ENCODE assay signal across 17 cellular contexts in genomic region chr6:7125290-7125689, GRCh38. TPM values are rescaled to one million over a fixed set of nuclear protein-coding genes. Genes with fewer than 3 reads are reported as not detected.
DNase-seq lines count a peak whose midpoint lies in the region; ATAC-seq and TF ChIP-seq lines count a peak whose summit lies in the region.
"Had no signal": no experiment of that assay in that cellular context is flagged by ENCODE, and none has a peak within 500 bp of the region (broad histone marks: within the 10 kb centered on the region; RNA-seq: fewer than 3 reads in every experiment).

No MANE protein-coding gene starts in this region.

- H3K27ac ChIP-seq in adrenal gland (peak overlapping the region in 3 of 5 donors; percentile 11 to 37 (median 23)), neutrophil (peak overlapping the region; percentile 50), upper lobe of left lung (peak overlapping the region; percentile 0 to 30 (median 10))
- H3K27ac ChIP-seq: ovary had no signal

- DNase-seq in natural killer cell (no peak), adrenal gland (no peak), upper lobe of left lung (no peak), GM19240 (ENCODE audit: insufficient read length, low spot score) (no peak), SHP77 (lab: John Stamatoyannopoulos, UW) (no peak)
- no peak for DNase-seq in natural killer cell treated with Interleukin-12 subunit alpha and Interleukin-12 subunit beta and Interleukin-15 and Interleukin-18, amount 100 ng/mL, for 72 hours (ENCODE audit: low spot score)
- DNase-seq: activated CD4-positive, alpha-beta T cell treated with anti-CD3 and anti-CD28 coated beads for 1 hour; activated gamma-delta T cell treated with Interleukin-2 at 50 U/mL for 16 hours; anterior cingulate cortex; central memory CD4-positive, alpha-beta T cell; DMS79 treated with DMSO at 0.1 percent for 48 hours; immature natural killer cell; NCI-H1930; ovary; RPMI8226 had no signal

- TF ChIP-seq POLR2A in adrenal gland (IDR thresholded peaks at IDR 0.05) (no peak), upper lobe of left lung (IDR thresholded peaks at IDR 0.05) (no peak)

- TF ChIP-seq CTCF in natural killer cell (IDR thresholded peaks at IDR 0.05) (no peak), adrenal gland (IDR thresholded peaks at IDR 0.05) (no peak), neutrophil (IDR thresholded peaks at IDR 0.05) (no peak), upper lobe of left lung (IDR thresholded peaks at IDR 0.05) (no peak)

- 79 to 100% (median 89%) methylated on average over 1 of the region's 1 CpG for WGBS in adrenal gland, 4 donors
- 96% methylated on average over 1 of the region's 1 CpG for WGBS in upper lobe of left lung, 2 donors

- H3K9me3 ChIP-seq in adrenal gland (replicated peaks in 1 of 3) = no peaks in the 10 kb centered on the region
- no peaks in the 10 kb centered on the region for H3K9me3 ChIP-seq in neutrophil
- no peaks in the 10 kb centered on the region for H3K9me3 ChIP-seq in upper lobe of left lung
- H3K9me3 ChIP-seq: ovary had no signal

- H3K4me3 ChIP-seq in adrenal gland (no peak overlapping the region), neutrophil (ENCODE audit: low read depth in 1 of 2, low read length in 1 of 2) (no peak overlapping the region), upper lobe of left lung (no peak overlapping the region)
- H3K4me3 ChIP-seq: ovary had no signal

- H3K4me1 ChIP-seq in adrenal gland (replicated peaks in 1 of 2) (peaks cover 12 to 42% of the 10 kb centered on the region in 2 donors), neutrophil (ENCODE audit: control insufficient read depth in 1 of 2, insufficient read depth in 1 of 2, low read depth in 1 of 2, low read length in 1 of 2) (peaks cover 31 to 38% of the 10 kb centered on the region in 2 experiments), upper lobe of left lung (peaks cover 18 to 54% (median 36%) of the 10 kb centered on the region in 4 donors)

- TF ChIP-seq EP300 in upper lobe of left lung (IDR thresholded peaks at IDR 0.05) = no peak

- H3K36me3 ChIP-seq in adrenal gland (replicated peaks in 1 of 2) (peaks cover 0 to 4% of the 10 kb centered on the region in 2 donors), neutrophil (peaks cover 6% of the 10 kb centered on the region), upper lobe of left lung (peaks cover 0 to 7% (median 3%) of the 10 kb centered on the region in 4 donors)
- H3K36me3 ChIP-seq: ovary had no signal

- H3K27ac Mint-ChIP-seq in natural killer cell = peak overlapping the region; percentile 11 to 23
- peak overlapping the region in 1 of 2 donors; percentile 53 for H3K27ac Mint-ChIP-seq in natural killer cell treated with Interleukin-12 subunit alpha and Interleukin-12 subunit beta and Interleukin-15 and Interleukin-18, amount 100 ng/mL, for 72 hours

- H3K4me1 Mint-ChIP-seq in natural killer cell = peaks cover 56 to 68% of the 10 kb centered on the region in 2 donors
- peaks cover 58 to 63% of the 10 kb centered on the region in 2 donors for H3K4me1 Mint-ChIP-seq in natural killer cell treated with Interleukin-12 subunit alpha and Interleukin-12 subunit beta and Interleukin-15 and Interleukin-18, amount 100 ng/mL, for 72 hours (ENCODE audit: low read depth in 2 of 2)

- intact Hi-C loops in natural killer cell (cut with micrococcal nuclease) (no loop called here), adrenal gland (cut with DNase I) (no loop called here)

- H3K27me3 Mint-ChIP-seq in natural killer cell (ENCODE audit: low read depth in 2 of 2) = no peaks in the 10 kb centered on the region
- no peaks in the 10 kb centered on the region for H3K27me3 Mint-ChIP-seq in natural killer cell treated with Interleukin-12 subunit alpha and Interleukin-12 subunit beta and Interleukin-15 and Interleukin-18, amount 100 ng/mL, for 72 hours

- no peak overlapping the region for H3K4me3 Mint-ChIP-seq in natural killer cell
- no peak overlapping the region for H3K4me3 Mint-ChIP-seq in natural killer cell treated with Interleukin-12 subunit alpha and Interleukin-12 subunit beta and Interleukin-15 and Interleukin-18, amount 100 ng/mL, for 72 hours

- no peaks in the 10 kb centered on the region for H3K36me3 Mint-ChIP-seq in natural killer cell
- no peaks in the 10 kb centered on the region for H3K36me3 Mint-ChIP-seq in natural killer cell treated with Interleukin-12 subunit alpha and Interleukin-12 subunit beta and Interleukin-15 and Interleukin-18, amount 100 ng/mL, for 72 hours

- no peaks in the 10 kb centered on the region for H3K9me3 Mint-ChIP-seq in natural killer cell
- no peaks in the 10 kb centered on the region for H3K9me3 Mint-ChIP-seq in natural killer cell treated with Interleukin-12 subunit alpha and Interleukin-12 subunit beta and Interleukin-15 and Interleukin-18, amount 100 ng/mL, for 72 hours
- H3K9me3 Mint-ChIP-seq: immature natural killer cell had no signal

- ATAC-seq in natural killer cell (no peak), upper lobe of left lung (ENCODE audit: low FRiP score in 2 of 2) (no peak), GM18909 (IDR thresholded peaks at IDR 0.05; ENCODE audit: poor library complexity, unreplicated experiment) (no peak)
- no peak for ATAC-seq in natural killer cell treated with Interleukin-12 subunit alpha and Interleukin-12 subunit beta and Interleukin-15 and Interleukin-18, amount 100 ng/mL, for 72 hours

- H3K27me3 ChIP-seq in adrenal gland = no peaks in the 10 kb centered on the region
- H3K27me3 ChIP-seq in neutrophil = no peaks in the 10 kb centered on the region
- H3K27me3 ChIP-seq in upper lobe of left lung = no peaks in the 10 kb centered on the region
- H3K27me3 ChIP-seq: ovary had no signal

RNA-seq across cellular contexts. Expression of gene RREB1, which starts 17.5 kb away (rescaled TPM):
- total RNA-seq in natural killer cell (10 to 100 TPM; 42.2 to 51.8 (median 44.0) TPM), adrenal gland (10 to 100 TPM; 45.9 to 79.5 (median 58.3) TPM), upper lobe of left lung (100 to 1,000 TPM in 2 of 6 donors, 10 to 100 TPM in 4; 44.2 to 112 (median 60.5) TPM)
- total RNA-seq in natural killer cell treated with Interleukin-12 subunit alpha and Interleukin-12 subunit beta and Interleukin-15 and Interleukin-18, amount 100 ng/mL, for 72 hours = 10 to 100 TPM; 20.6 to 27.5 TPM
- polyA plus RNA-seq in adrenal gland = 10 to 100 TPM in 2 of 3 donors, 1 to 10 TPM in 1; 8.0 to 24.2 (median 20.6) TPM
